In genomic region chr13:91347212-91347995, GRCh38 we compare ENCODE assay signal across 8 cellular contexts. TPM values are rescaled to one million over a fixed set of nuclear protein-coding genes. Genes with fewer than 3 reads are reported as not detected.
DNase-seq lines count a peak whose midpoint lies in the region; ATAC-seq and TF ChIP-seq lines count a peak whose summit lies in the region.

Gene MIR17HG, plus strand, starts transcription at chr13:91347687.

- no peaks in the 10 kb centered on the region for H3K9me3 ChIP-seq in CD4-positive, CD25-positive, alpha-beta regulatory T cell (ENCODE audit: control insufficient read depth in 2 of 2, low read length in 2 of 2)

- H3K4me3 ChIP-seq in CD4-positive, CD25-positive, alpha-beta regulatory T cell (ENCODE audit: low read depth, low read length), result peak within 1 kb of the TSS; percentile 84
- H3K4me3 ChIP-seq in lower leg skin (ENCODE audit: low read depth, poor library complexity, severe bottlenecking), result peak within 1 kb of the TSS; percentile 94

- no peak for TF ChIP-seq CTCF in lower leg skin (IDR thresholded peaks at IDR 0.05)

- H3K27me3 ChIP-seq in CD4-positive, CD25-positive, alpha-beta regulatory T cell (ENCODE audit: control insufficient read depth, insufficient read depth, low read length), result peaks cover 3% of the 10 kb centered on the region

- 0 to 1% methylated on average over 29 to 48 of the region's 103 CpGs for WGBS in lower leg skin, 2 donors

- intact Hi-C loops in lower leg skin (cut with DNase I; ENCODE audit: low total_unique reads), result no loop called here

- peak in 1 of 2 donors; percentile 27 for TF ChIP-seq POLR2A in lower leg skin (IDR thresholded peaks at IDR 0.05)

- H3K27ac ChIP-seq in CD4-positive, CD25-positive, alpha-beta regulatory T cell (ENCODE audit: insufficient read depth, low read length, poor library complexity, severe bottlenecking), result peak within 1 kb of the TSS; percentile 64

- H3K36me3 Mint-ChIP-seq in CD4-positive, CD25-positive, alpha-beta regulatory T cell, result peaks cover 12% of the 10 kb centered on the region

- H3K4me3 Mint-ChIP-seq in CD4-positive, CD25-positive, alpha-beta regulatory T cell, result peak within 1 kb of the TSS; percentile 88 to 97 (median 96)

- peak within 1 kb of the TSS; percentile 90 to 93 (median 92) for H3K27ac Mint-ChIP-seq in CD4-positive, CD25-positive, alpha-beta regulatory T cell

- no peaks in the 10 kb centered on the region for H3K9me3 Mint-ChIP-seq in CD4-positive, CD25-positive, alpha-beta regulatory T cell

- H3K4me1 Mint-ChIP-seq in CD4-positive, CD25-positive, alpha-beta regulatory T cell, result peaks cover 9 to 42% (median 29%) of the 10 kb centered on the region in 4 donors

- H3K36me3 ChIP-seq in CD4-positive, CD25-positive, alpha-beta regulatory T cell (ENCODE audit: control insufficient read depth, insufficient read depth, low read length), result peaks cover 17% of the 10 kb centered on the region

- peak; percentile 48 to 54 for ATAC-seq in CD4-positive, CD25-positive, alpha-beta regulatory T cell (ENCODE audit: low read depth in 2 of 2)
- ATAC-seq in GM19452 (IDR thresholded peaks at IDR 0.05; ENCODE audit: unreplicated experiment) (peak; percentile 54), HG03571 (IDR thresholded peaks at IDR 0.05; ENCODE audit: unreplicated experiment) (peak; percentile 56)

- peak; percentile 81 to 94 (median 83) for DNase-seq in CD4-positive, CD25-positive, alpha-beta regulatory T cell
- DNase-seq in NCI-H82 (lab: John Stamatoyannopoulos, UW), result peak; percentile 99
- peak; percentile 89 to 92 for DNase-seq in activated CD4-positive, alpha-beta T cell treated with anti-CD3 and anti-CD28 coated beads, Interleukin-2, amount 50 U/mL, for 48 hours
- peak; percentile 90 for DNase-seq in dermis blood vessel endothelial cell
- peak; percentile 87 to 97 for DNase-seq in lower leg skin (ENCODE audit: low spot score in 2 of 2)
- DNase-seq in stimulated activated CD4-positive, alpha-beta T cell treated with anti-CD3 and anti-CD28 coated beads, Interleukin-4, amount 100 ng/mL, for 24 hours, result peak; percentile 90

- H3K27me3 Mint-ChIP-seq in CD4-positive, CD25-positive, alpha-beta regulatory T cell, result peaks cover 18% of the 10 kb centered on the region

- peaks cover 25% of the 10 kb centered on the region for H3K4me1 ChIP-seq in CD4-positive, CD25-positive, alpha-beta regulatory T cell (ENCODE audit: control insufficient read depth, insufficient read depth, low read length, poor library complexity, severe bottlenecking)

RNA-seq across cellular contexts. Expression of gene MIR17HG, which starts in this region (rescaled TPM):
- total RNA-seq in CD4-positive, CD25-positive, alpha-beta regulatory T cell, result 7.2 TPM
- under 1 TPM; 0.32 to 0.64 (median 0.48) TPM for polyA plus RNA-seq in CD4-positive, CD25-positive, alpha-beta regulatory T cell
- 5.4 and 13.1 TPM in 2 replicates for total RNA-seq in dermis blood vessel endothelial cell
- total RNA-seq in lower leg skin, result 1 to 10 TPM in 3 of 4 donors, under 1 TPM in 1; 0.78 to 2.7 (median 1.3) TPM

Comparison
In these comparisons a context has a peak if more than half of its experiments do, and no peak if none do; other contexts are left out.
1. Peak in every context shown above with its lines: DNase-seq, ATAC-seq, H3K4me3 ChIP-seq and H3K27ac ChIP-seq.